In genomic region chr20:53559816-53560215, GRCh38 we compare ENCODE assay signal across 14 cellular contexts.
"Had no signal": no experiment of that assay in that cellular context is flagged by ENCODE, and none has a peak within 500 bp of the region (broad histone marks: within the 10 kb centered on the region; RNA-seq: fewer than 3 reads in every experiment).

No MANE protein-coding gene starts in this region.

- H3K4me1 Mint-ChIP-seq: mesothelial cell of epicardium had no signal

- H3K27ac ChIP-seq: epithelial cell of prostate, prostate gland, stomach, thoracic aorta had no signal

- H3K4me3 Mint-ChIP-seq: mesothelial cell of epicardium had no signal

- H3K36me3 Mint-ChIP-seq: activated naive CD4-positive, alpha-beta T cell treated with anti-CD3 and anti-CD28 coated beads, Interleukin-2, amount 50 U/mL, for 72 hours had no signal

- H3K9me3 Mint-ChIP-seq: activated naive CD4-positive, alpha-beta T cell treated with anti-CD3 and anti-CD28 coated beads, Interleukin-2, amount 50 U/mL, for 72 hours; mesothelial cell of epicardium had no signal

- DNase-seq: activated CD4-positive, CD25-positive, alpha-beta regulatory T cell treated with anti-CD3 and anti-CD28 coated beads, Interleukin-2, amount 50 U/mL, for 72 hours; activated T-cell treated with anti-CD3 and anti-CD28 coated beads, Interleukin-2, amount 50 U/mL, for 1 hour; caudate nucleus; effector memory CD4-positive, alpha-beta T cell; left colon; small intestine; stimulated activated CD4-positive, alpha-beta T cell treated with anti-CD3 and anti-CD28 coated beads, Interleukin-4, amount 100 ng/mL, for 4 hours; stomach; T-helper 1 cell had no signal

- H3K27ac Mint-ChIP-seq: mesothelial cell of epicardium had no signal
